Comparison of ENCODE assay signal across 1 cellular context in the genomic region with DNA sequence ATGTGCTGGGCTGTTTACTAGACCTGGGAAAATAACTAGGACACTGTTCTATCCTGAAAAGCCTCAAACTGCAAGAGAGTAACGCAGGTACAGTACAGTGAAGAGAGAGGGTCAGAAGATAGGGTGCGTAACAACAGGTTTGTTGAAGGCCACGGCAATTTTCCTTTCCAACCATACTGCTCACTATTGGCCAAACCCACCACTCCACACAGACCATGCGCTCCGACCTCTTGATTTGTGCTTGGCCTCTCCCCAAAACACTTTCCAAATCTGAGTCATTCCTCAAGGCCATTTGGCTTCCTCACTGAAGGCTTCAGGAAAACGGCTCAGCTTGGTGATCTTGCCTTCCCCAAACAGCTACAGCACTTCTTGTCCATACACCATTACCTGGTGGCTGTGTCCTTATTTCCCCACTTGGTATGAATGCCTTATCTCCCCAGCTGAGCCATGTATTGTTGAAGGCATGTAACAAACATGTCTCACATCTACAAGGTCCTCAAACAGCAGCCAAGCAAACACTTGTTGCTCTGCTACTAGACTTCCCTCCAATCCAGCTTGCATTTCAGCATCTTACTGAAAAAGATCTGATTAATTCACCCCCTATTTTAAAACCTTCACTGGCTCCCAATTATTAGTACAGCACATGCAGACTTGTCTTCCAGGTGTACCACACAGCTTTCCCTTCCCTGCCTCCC.
TF ChIP-seq lines count a peak whose summit lies in the region.

No MANE protein-coding gene starts in this region.

TF ChIP-seq in HEK293, 187 proteins besides CTCF, POLR2A, EP300 and RAD21 (continued from another document):
- no peak for TF ChIP-seq ZFP69B (tag by site-specific recombination; IDR thresholded peaks at IDR 0.05)
- TF ChIP-seq, protein P1, sequence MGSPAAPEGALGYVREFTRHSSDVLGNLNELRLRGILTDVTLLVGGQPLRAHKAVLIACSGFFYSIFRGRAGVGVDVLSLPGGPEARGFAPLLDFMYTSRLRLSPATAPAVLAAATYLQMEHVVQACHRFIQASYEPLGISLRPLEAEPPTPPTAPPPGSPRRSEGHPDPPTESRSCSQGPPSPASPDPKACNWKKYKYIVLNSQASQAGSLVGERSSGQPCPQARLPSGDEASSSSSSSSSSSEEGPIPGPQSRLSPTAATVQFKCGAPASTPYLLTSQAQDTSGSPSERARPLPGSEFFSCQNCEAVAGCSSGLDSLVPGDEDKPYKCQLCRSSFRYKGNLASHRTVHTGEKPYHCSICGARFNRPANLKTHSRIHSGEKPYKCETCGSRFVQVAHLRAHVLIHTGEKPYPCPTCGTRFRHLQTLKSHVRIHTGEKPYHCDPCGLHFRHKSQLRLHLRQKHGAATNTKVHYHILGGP (tag by site-specific recombination; IDR thresholded peaks at IDR 0.05) = no peak
